Comparison of ENCODE assay signal across 8 cellular contexts in genomic region chr16:25256821-25257503, GRCh38.
DNase-seq lines count a peak whose midpoint lies in the region; TF ChIP-seq lines count a peak whose summit lies in the region.

No MANE protein-coding gene starts in this region.

- peak in 1 of 2 experiments; percentile 28 for DNase-seq in HL-60 (ENCODE audit: low read depth in 1 of 2, low spot score in 1 of 2)
- DNase-seq in WERI-Rb-1: peak; percentile 26
- no peak for DNase-seq in fibroblast of mammary gland (ENCODE audit: low read depth)
- DNase-seq in NCI-H1930 (lab: John Stamatoyannopoulos, UW): no peak
- DNase-seq in kidney tubule cell (ENCODE audit: low spot score): no peak

- peaks cover 16% of the 10 kb centered on the region for H3K4me1 ChIP-seq in ACC112 (ENCODE audit: control insufficient read depth, insufficient read depth, low read length, unreplicated experiment)
- H3K4me1 ChIP-seq in parathyroid adenoma: peaks cover 18% of the 10 kb centered on the region

- H3K9me3 ChIP-seq in WERI-Rb-1 (ENCODE audit: severe bottlenecking) (no peaks in the 10 kb centered on the region), parathyroid adenoma (ENCODE audit: control insufficient read depth, low read length) (no peaks in the 10 kb centered on the region)

- no peaks in the 10 kb centered on the region for H3K27me3 ChIP-seq in ACC112 (ENCODE audit: insufficient read depth, low read length)
- no peaks in the 10 kb centered on the region for H3K27me3 ChIP-seq in HL-60 (ENCODE audit: insufficient read depth, poor library complexity, severe bottlenecking)
- no peaks in the 10 kb centered on the region for H3K27me3 ChIP-seq in WERI-Rb-1 (ENCODE audit: insufficient read depth, low read depth, severe bottlenecking)
- no peaks in the 10 kb centered on the region for H3K27me3 ChIP-seq in parathyroid adenoma (ENCODE audit: control insufficient read depth, insufficient read depth, low read length)

- H3K9ac ChIP-seq in parathyroid adenoma: peak overlapping the region; percentile 97

- TF ChIP-seq CTCF in GM12872 (IDR thresholded peaks at IDR 0.05; ENCODE audit: insufficient read depth, low read depth, low read length): 0 out of 3 replicates have a peak, but pooled peaks have one; percentile 27
- TF ChIP-seq CTCF in HL-60 (IDR thresholded peaks at IDR 0.05; ENCODE audit: insufficient read depth, low read length): no peak
- no peak for TF ChIP-seq CTCF in WERI-Rb-1 (IDR thresholded peaks at IDR 0.05; ENCODE audit: low read depth, low read length)
- no peak for TF ChIP-seq CTCF in fibroblast of mammary gland (conservative IDR thresholded peaks at IDR 0.05; ENCODE audit: control insufficient read depth, insufficient read depth, low read depth, low read length)
- TF ChIP-seq CTCF in parathyroid adenoma (IDR thresholded peaks at IDR 0.05): no peak

- peaks cover 52% of the 10 kb centered on the region for H3K79me2 ChIP-seq in ACC112 (ENCODE audit: control insufficient read depth, insufficient read depth, low read length, unreplicated experiment)
- peaks cover 2% of the 10 kb centered on the region for H3K79me2 ChIP-seq in parathyroid adenoma

- H3K27ac ChIP-seq in ACC112 (ENCODE audit: low read depth, low read length) (peak overlapping the region; percentile 94), HL-60 (replicated peaks) (peak overlapping the region; percentile 94; the same call in 1 of the 2 replicates), WERI-Rb-1 (peak overlapping the region; percentile 98), parathyroid adenoma (peak overlapping the region; percentile 98)

- H2AFZ ChIP-seq in ACC112 (ENCODE audit: low read length, unreplicated experiment) (peak overlapping the region; percentile 57), parathyroid adenoma (peak overlapping the region; percentile 99)

- no peaks in the 10 kb centered on the region for H3K36me3 ChIP-seq in ACC112 (ENCODE audit: insufficient read depth, low read length)
- peaks cover 41% of the 10 kb centered on the region for H3K36me3 ChIP-seq in WERI-Rb-1
- H3K36me3 ChIP-seq in parathyroid adenoma (ENCODE audit: control insufficient read depth, insufficient read depth, low read length): no peaks in the 10 kb centered on the region

- H3K4me2 ChIP-seq in parathyroid adenoma (ENCODE audit: low read length): peak overlapping the region; percentile 98

- H3K4me3 ChIP-seq in ACC112 (ENCODE audit: low read depth, low read length): peak overlapping the region; percentile 78
- peak overlapping the region; percentile 73 for H3K4me3 ChIP-seq in HL-60 (replicated peaks; ENCODE audit: insufficient read depth, low read length)
- peak overlapping the region; percentile 71 for H3K4me3 ChIP-seq in WERI-Rb-1 (ENCODE audit: low read depth, low read length)
- peak overlapping the region; percentile 66 for H3K4me3 ChIP-seq in fibroblast of mammary gland (ENCODE audit: control insufficient read depth, low read depth, low read length)
- H3K4me3 ChIP-seq in parathyroid adenoma (ENCODE audit: low read depth, low read length): peak overlapping the region; percentile 91
